In genomic region chr13:104114111-104114510, GRCh38 we compare ENCODE assay signal across 18 cellular contexts.
A peak's percentile ranks its signal among the peaks of the same experiment; 100 is the strongest.
DNase-seq lines count a peak whose midpoint lies in the region; ATAC-seq, FAIRE-seq and TF ChIP-seq lines count a peak whose summit lies in the region.
"Had no signal": no experiment of that assay in that cellular context is flagged by ENCODE, and none has a peak within 500 bp of the region (broad histone marks: within the 10 kb centered on the region; RNA-seq: fewer than 3 reads in every experiment).

No MANE protein-coding gene starts in this region.

- no peaks in the 10 kb centered on the region for H3K4me1 ChIP-seq in Caco-2
- H3K4me1 ChIP-seq: SJSA1 had no signal

- H3K4me3 Mint-ChIP-seq in Caco-2 (ENCODE audit: unreplicated experiment) (no peak overlapping the region), T-cell (no peak overlapping the region)
- H3K4me3 Mint-ChIP-seq: CD4-positive, alpha-beta T cell; IgD-negative memory B cell had no signal

- CTCF ChIA-PET in Caco-2 (lab: Charles Lee): no interaction called here
- CTCF ChIA-PET in T-cell (lab: Charles Lee): no interaction called here

- FAIRE-seq in urothelium cell line (lab: Jason Lieb, UNC): no peak
- FAIRE-seq: H54 had no signal

- H3K36me3 Mint-ChIP-seq in Caco-2 (ENCODE audit: insufficient read depth, unreplicated experiment) (no peaks in the 10 kb centered on the region), T-cell (no peaks in the 10 kb centered on the region)
- H3K36me3 Mint-ChIP-seq: IgD-negative memory B cell had no signal

- H3K36me3 ChIP-seq in MG63 (no peaks in the 10 kb centered on the region), Caco-2 (ENCODE audit: control insufficient read depth, insufficient read depth, low read length) (no peaks in the 10 kb centered on the region)
- H3K36me3 ChIP-seq: SJSA1 had no signal

- H3K9me3 Mint-ChIP-seq in Caco-2 (ENCODE audit: unreplicated experiment) (no peaks in the 10 kb centered on the region), T-cell (peaks cover 0 to 4% (median 2%) of the 10 kb centered on the region in 3 donors)

- H3K27me3 ChIP-seq in MG63: no peaks in the 10 kb centered on the region
- no peaks in the 10 kb centered on the region for H3K27me3 ChIP-seq in Caco-2 (replicated peaks; ENCODE audit: control insufficient read depth, insufficient read depth, low read length)
- H3K27me3 ChIP-seq: SJSA1 had no signal

- no peak for TF ChIP-seq CTCF in Caco-2 (IDR thresholded peaks at IDR 0.05; ENCODE audit: insufficient read depth in 1 of 2, low read depth in 1 of 2, low read length in 1 of 2, severe bottlenecking in 1 of 2, unreplicated experiment in 1 of 2)

- DNase-seq in MG63 (peak; percentile 2), SKM-1 (lab: John Stamatoyannopoulos, UW; ENCODE audit: unreplicated experiment) (peak; percentile 51), fibroblast of peridontal ligament (ENCODE audit: extremely low read depth) (peak; percentile 51), Caco-2 (no peak), putamen (ENCODE audit: low spot score) (no peak), urothelium cell line (ENCODE audit: low spot score) (no peak), T-cell (no peak)
- DNase-seq: Calu3; CD4-positive, alpha-beta T cell; NCI-H1048; NCI-H146; NCI-H2107; NCI-H69; NK-92 treated with Interleukin-12 subunit alpha and Interleukin-12 subunit beta, amount 100 ng/mL, for 24 hours; RPMI8226 had no signal

- H3K4me1 Mint-ChIP-seq in Caco-2 (ENCODE audit: low read depth, unreplicated experiment) (no peaks in the 10 kb centered on the region), T-cell (no peaks in the 10 kb centered on the region)
- H3K4me1 Mint-ChIP-seq: IgD-negative memory B cell had no signal

- POLR2A ChIA-PET in Caco-2 (lab: Charles Lee) (no interaction called here), T-cell (lab: Charles Lee) (interaction anchor here in 1 of 2 donors (0.7 kb wide), 1 partner anchor 155 kb away, joined by 3 read pairs; no protein-coding TSS in a partner anchor)

- H3K4me3 ChIP-seq in MG63: no peak overlapping the region
- no peak overlapping the region for H3K4me3 ChIP-seq in Caco-2 (ENCODE audit: low read depth, low read length)
- H3K4me3 ChIP-seq: SJSA1 had no signal

- no peaks in the 10 kb centered on the region; the same call in 1 of the 2 replicates for H3K9me3 ChIP-seq in MG63
- no peaks in the 10 kb centered on the region for H3K9me3 ChIP-seq in Caco-2
- H3K9me3 ChIP-seq: SJSA1 had no signal

- H3K27ac Mint-ChIP-seq in Caco-2 (ENCODE audit: unreplicated experiment) (no peak overlapping the region), T-cell (no peak overlapping the region)
- H3K27ac Mint-ChIP-seq: CD4-positive, alpha-beta T cell; IgD-negative memory B cell had no signal

- no peak for ATAC-seq in T-cell (replicated peaks in 1 of 4)

- intact Hi-C loops in Caco-2 (cut with micrococcal nuclease; ENCODE audit: unreplicated experiment): no loop called here

- BruUV-seq in Caco-2 (replicated peaks; lab: Mats Ljungman, UMichigan): no TSS peak

- H3K27me3 Mint-ChIP-seq in Caco-2 (ENCODE audit: insufficient read depth, unreplicated experiment) (no peaks in the 10 kb centered on the region), T-cell (no peaks in the 10 kb centered on the region)
- H3K27me3 Mint-ChIP-seq: CD4-positive, alpha-beta T cell; IgD-negative memory B cell had no signal

Comparison
In these comparisons a context has a peak if more than half of its experiments do, and no peak if none do; other contexts are left out.
1. DNase-seq: peak in MG63 (single experiment), SKM-1 (single experiment) and fibroblast of peridontal ligament (single experiment); none in Caco-2 (0 of 2), putamen (single experiment), urothelium cell line (single experiment) and T-cell (0 of 34).